In the genomic region with DNA sequence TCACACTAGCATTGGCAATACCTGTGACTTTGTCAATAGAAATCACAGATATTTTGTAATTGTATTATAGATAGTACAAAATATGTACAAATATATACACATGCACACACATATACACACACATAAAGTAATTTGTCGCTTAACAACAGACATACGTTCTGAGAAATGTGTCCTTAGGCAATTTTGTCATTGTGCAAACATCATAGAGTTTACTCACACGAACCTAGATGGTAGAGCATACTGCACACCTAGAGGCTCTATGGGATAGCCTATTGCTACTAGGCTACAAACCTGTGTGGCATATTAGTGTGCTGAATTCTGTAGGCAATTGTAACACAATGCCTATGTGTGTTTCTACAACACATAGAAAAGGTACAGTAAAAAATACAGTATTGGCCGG, we compare ENCODE assay signal across 21 cellular contexts. TPM values are rescaled to one million over a fixed set of nuclear protein-coding genes. Genes with fewer than 3 reads are reported as not detected.
DNase-seq lines count a peak whose midpoint lies in the region; ATAC-seq, FAIRE-seq and TF ChIP-seq lines count a peak whose summit lies in the region.
"Had no signal": no experiment of that assay in that cellular context is flagged by ENCODE, and none has a peak within 500 bp of the region (broad histone marks: within the 10 kb centered on the region; RNA-seq: fewer than 3 reads in every experiment).

No MANE protein-coding gene starts in this region.

- no peak for TF ChIP-seq RAD21 in SK-N-SH (IDR thresholded peaks at IDR 0.05; ENCODE audit: low read length)

- H3K36me3 ChIP-seq in SK-N-SH (replicated peaks in 1 of 2; ENCODE audit: control insufficient read depth in 1 of 2, insufficient read depth in 2 of 2, low read length in 1 of 2): peaks cover 0 to 2% of the 10 kb centered on the region in 2 experiments
- H3K36me3 ChIP-seq in bronchial epithelial cell (ENCODE audit: control insufficient read depth, insufficient read depth, low read length): no peaks in the 10 kb centered on the region
- H3K36me3 ChIP-seq in MG63: peaks cover under 1% of the 10 kb centered on the region; the same call in 1 of the 2 replicates
- H3K36me3 ChIP-seq: BE2C, BLaER1 had no signal

- POLR2A ChIA-PET in SK-N-SH (lab: Yijun Ruan, JAX): no interaction called here

- H3K27ac Mint-ChIP-seq in stimulated activated naive B cell treated with anti-CD40 and anti-IgM and Interleukin-4, amounts not matched to agents 10 μg/mL and 1 μg/mL and 100 μg/mL, for 72 hours: peak overlapping the region; percentile 62
- H3K27ac Mint-ChIP-seq: CD14-positive monocyte; CD4-positive, CD25-positive, alpha-beta regulatory T cell had no signal

- no peaks in the 10 kb centered on the region for H3K79me2 ChIP-seq in SK-N-SH (ENCODE audit: insufficient read depth)

- H3K4me2 ChIP-seq in SK-N-SH: no peak overlapping the region
- H3K4me2 ChIP-seq: BLaER1 had no signal

- CTCF ChIA-PET in SK-N-SH (lab: Yijun Ruan, JAX): interaction anchor here (0.8 to 7.9 kb wide), 21 partner anchors 9 to 136 kb away, joined by 3 to 117 read pairs (median 5); partner anchors contain the start of genes ALDOC and UNC119

- H3K4me1 Mint-ChIP-seq in stimulated activated naive B cell treated with anti-CD40 and anti-IgM and Interleukin-4, amounts not matched to agents 10 μg/mL and 1 μg/mL and 100 μg/mL, for 72 hours: peaks cover 6 to 8% of the 10 kb centered on the region in 2 donors
- H3K4me1 Mint-ChIP-seq: CD14-positive monocyte; CD8-positive, alpha-beta memory T cell had no signal

- H2AFZ ChIP-seq in SK-N-SH (ENCODE audit: low read depth): 0 out of 2 replicates have a peak overlapping the region, but pooled peaks have one; percentile 3

- no peaks in the 10 kb centered on the region for H3K9me3 ChIP-seq in SK-N-SH
- no peaks in the 10 kb centered on the region for H3K9me3 ChIP-seq in MG63
- H3K9me3 ChIP-seq: BE2C, BLaER1, Caco-2 had no signal

- no peaks in the 10 kb centered on the region for H3K9me3 Mint-ChIP-seq in stimulated activated naive B cell treated with anti-CD40 and anti-IgM and Interleukin-4, amounts not matched to agents 10 μg/mL and 1 μg/mL and 100 μg/mL, for 72 hours
- H3K9me3 Mint-ChIP-seq: CD14-positive monocyte; CD4-positive, alpha-beta memory T cell; CD4-positive, CD25-positive, alpha-beta regulatory T cell; CD8-positive, alpha-beta memory T cell had no signal

- ATAC-seq in SK-N-SH treated with all-trans-retinoic acid at 6 μM for 48 hours: no peak
- ATAC-seq in stimulated activated naive B cell treated with anti-CD40 and anti-IgM and Interleukin-4, amounts not matched to agents 10 μg/mL and 1 μg/mL and 100 μg/mL, for 72 hours (replicated peaks): no peak

- DNase-seq in SK-N-SH: no peak
- DNase-seq in bronchial epithelial cell (ENCODE audit: low read depth): peak; percentile 63
- no peak for DNase-seq in stimulated activated naive B cell treated with anti-CD40 and anti-IgM and Interleukin-4, amounts not matched to agents 10 μg/mL and 1 μg/mL and 100 μg/mL, for 72 hours
- no peak for DNase-seq in COLO829 (ENCODE audit: low spot score)
- no peak for DNase-seq in MG63
- DNase-seq: GF-D8 had no signal

- TF ChIP-seq CTCF in SK-N-SH (IDR thresholded peaks at IDR 0.05) (no peak), bronchial epithelial cell (IDR thresholded peaks at IDR 0.05; ENCODE audit: insufficient read depth, low read length, severe bottlenecking) (no peak)

- H4K20me1 ChIP-seq in SK-N-SH (ENCODE audit: insufficient read depth): no peaks in the 10 kb centered on the region
- H4K20me1 ChIP-seq: BLaER1 had no signal

- no peaks in the 10 kb centered on the region for H3K27me3 ChIP-seq in SK-N-SH (ENCODE audit: insufficient read depth)
- no peaks in the 10 kb centered on the region for H3K27me3 ChIP-seq in bronchial epithelial cell (ENCODE audit: control insufficient read depth, insufficient read depth, low read length)
- no peaks in the 10 kb centered on the region for H3K27me3 ChIP-seq in MG63
- H3K27me3 ChIP-seq: BE2C, BLaER1 had no signal

- no peaks in the 10 kb centered on the region for H3K27me3 Mint-ChIP-seq in stimulated activated naive B cell treated with anti-CD40 and anti-IgM and Interleukin-4, amounts not matched to agents 10 μg/mL and 1 μg/mL and 100 μg/mL, for 72 hours
- H3K27me3 Mint-ChIP-seq: CD4-positive, alpha-beta memory T cell; CD4-positive, CD25-positive, alpha-beta regulatory T cell; CD8-positive, alpha-beta memory T cell had no signal

- 76% methylated on average over 4 of the region's 4 CpGs for WGBS in SK-N-SH (ENCODE audit: low lambda C conversion rate)

- peaks cover 4 to 8% of the 10 kb centered on the region in 2 donors for H3K36me3 Mint-ChIP-seq in stimulated activated naive B cell treated with anti-CD40 and anti-IgM and Interleukin-4, amounts not matched to agents 10 μg/mL and 1 μg/mL and 100 μg/mL, for 72 hours

- no peaks in the 10 kb centered on the region for H3F3A ChIP-seq in SK-N-SH (replicated peaks; ENCODE audit: insufficient read depth)

- H3K4me3 ChIP-seq in SK-N-SH (ENCODE audit: low read depth in 2 of 2, low read length in 1 of 2) (no peak overlapping the region), bronchial epithelial cell (ENCODE audit: low read depth, low read length) (no peak overlapping the region), MG63 (no peak overlapping the region)
- H3K4me3 ChIP-seq: BLaER1 had no signal

- H3K4me3 Mint-ChIP-seq in stimulated activated naive B cell treated with anti-CD40 and anti-IgM and Interleukin-4, amounts not matched to agents 10 μg/mL and 1 μg/mL and 100 μg/mL, for 72 hours: no peak overlapping the region
- H3K4me3 Mint-ChIP-seq: CD14-positive monocyte; CD4-positive, alpha-beta memory T cell; CD4-positive, CD25-positive, alpha-beta regulatory T cell; CD8-positive, alpha-beta memory T cell had no signal

- no peak overlapping the region for H3K9ac ChIP-seq in SK-N-SH
- H3K9ac ChIP-seq: BLaER1 had no signal

- no peak for TF ChIP-seq EP300 in SK-N-SH (IDR thresholded peaks at IDR 0.05; ENCODE audit: borderline replicate concordance in 1 of 2, low read depth in 1 of 2, low read length in 1 of 2)

- FAIRE-seq in bronchial epithelial cell (lab: Jason Lieb, UNC): no peak
- FAIRE-seq: A204.1, D721Med, G401.6, GM19239 had no signal

- H3K27ac ChIP-seq in SK-N-SH (ENCODE audit: low read depth in 2 of 2, low read length in 1 of 2): no peak overlapping the region
- H3K27ac ChIP-seq: BLaER1 had no signal

- H3K9me2 ChIP-seq in SK-N-SH: no peaks in the 10 kb centered on the region

- H3K4me1 ChIP-seq in SK-N-SH (ENCODE audit: control insufficient read depth in 1 of 2, insufficient read depth in 2 of 2, low read depth in 1 of 2, low read length in 1 of 2): no peaks in the 10 kb centered on the region
- H3K4me1 ChIP-seq: BE2C had no signal

TF ChIP-seq in SK-N-SH, 30 proteins besides CTCF, POLR2A, EP300 and RAD21 (continues in another document):
- TF ChIP-seq TEAD4 (IDR thresholded peaks at IDR 0.05; ENCODE audit: borderline replicate concordance, insufficient read depth): no peak
- TF ChIP-seq, protein P1, sequence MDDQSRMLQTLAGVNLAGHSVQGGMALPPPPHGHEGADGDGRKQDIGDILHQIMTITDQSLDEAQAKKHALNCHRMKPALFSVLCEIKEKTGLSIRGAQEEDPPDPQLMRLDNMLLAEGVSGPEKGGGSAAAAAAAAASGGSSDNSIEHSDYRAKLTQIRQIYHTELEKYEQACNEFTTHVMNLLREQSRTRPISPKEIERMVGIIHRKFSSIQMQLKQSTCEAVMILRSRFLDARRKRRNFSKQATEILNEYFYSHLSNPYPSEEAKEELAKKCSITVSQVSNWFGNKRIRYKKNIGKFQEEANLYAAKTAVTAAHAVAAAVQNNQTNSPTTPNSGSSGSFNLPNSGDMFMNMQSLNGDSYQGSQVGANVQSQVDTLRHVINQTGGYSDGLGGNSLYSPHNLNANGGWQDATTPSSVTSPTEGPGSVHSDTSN (IDR thresholded peaks at IDR 0.05): no peak

TF ChIP-seq in SK-N-SH treated with all-trans-retinoic acid at 6 μM for 48 hours, 23 proteins besides CTCF, POLR2A, EP300 and RAD21 (continues in another document):
- no peak for TF ChIP-seq ZC3H10 (CRISPR knock-in tag; IDR thresholded peaks at IDR 0.05)

RNA-seq across cellular contexts. Expression of gene UNC119, which starts 11.0 kb away (rescaled TPM):
- 89.9 and 106 TPM in 2 replicates for polyA plus RNA-seq in SK-N-SH (2012; rRNA removed)
- polyA plus RNA-seq in SK-N-SH (2012; cell fraction: cytosol; rRNA removed): 49.1 and 66.9 TPM in 2 replicates
- 187 and 203 TPM in 2 replicates for polyA plus RNA-seq in SK-N-SH (2012; cell fraction: nucleus; rRNA removed)
- total RNA-seq in bronchial epithelial cell: 21.9 and 22.8 TPM in 2 replicates
- total RNA-seq in MG63 (2014; rRNA removed; shearing (Covaris generic); ENCODE audit: low replicate concordance): 20.8 and 36.4 TPM in 2 replicates

RNA-seq across cellular contexts. Expression of gene PIGS, which starts 29.9 kb away (rescaled TPM):
- polyA plus RNA-seq in SK-N-SH (2012; rRNA removed): 54.9 and 78.5 TPM in 2 replicates
- polyA plus RNA-seq in SK-N-SH (2012; cell fraction: cytosol; rRNA removed): 46.0 and 65.3 TPM in 2 replicates
- 60.3 and 73.0 TPM in 2 replicates for polyA plus RNA-seq in SK-N-SH (2012; cell fraction: nucleus; rRNA removed)
- total RNA-seq in bronchial epithelial cell: 25.5 and 36.0 TPM in 2 replicates
- total RNA-seq in MG63 (2014; rRNA removed; shearing (Covaris generic); ENCODE audit: low replicate concordance): 29.5 and 65.1 TPM in 2 replicates

RNA-seq across cellular contexts. Expression of gene ALDOC, which starts 35.3 kb away (rescaled TPM):
- 10.1 and 10.3 TPM in 2 replicates for polyA plus RNA-seq in SK-N-SH (2012; rRNA removed)
- polyA plus RNA-seq in SK-N-SH (2012; cell fraction: cytosol; rRNA removed): 5.8 and 9.9 TPM in 2 replicates
- polyA plus RNA-seq in SK-N-SH (2012; cell fraction: nucleus; rRNA removed): 7.8 and 9.9 TPM in 2 replicates
- total RNA-seq in bronchial epithelial cell: 39.3 and 53.4 TPM in 2 replicates
- 1.1 TPM in 1 of 2 replicates, not detected in the other for total RNA-seq in MG63 (2014; rRNA removed; shearing (Covaris generic); ENCODE audit: low replicate concordance)

RNA-seq across cellular contexts. Expression of gene FOXN1, which starts 35.3 kb away (rescaled TPM):
- polyA plus RNA-seq in SK-N-SH (2012; rRNA removed): not detected in 2 replicates
- not detected in 2 replicates for polyA plus RNA-seq in SK-N-SH (2012; cell fraction: cytosol; rRNA removed)
- not detected in 2 replicates for polyA plus RNA-seq in SK-N-SH (2012; cell fraction: nucleus; rRNA removed)
- 0.38 TPM in 1 of 2 replicates, not detected in the other for total RNA-seq in bronchial epithelial cell
- total RNA-seq in MG63 (2014; rRNA removed; shearing (Covaris generic); ENCODE audit: low replicate concordance): not detected in 2 replicates
- total RNA-seq: A673; Calu3; CD4-positive, alpha-beta memory T cell; CD4-positive, CD25-positive, alpha-beta regulatory T cell; CD8-positive, alpha-beta memory T cell had no signal
- polyA plus RNA-seq: AG04450; CD14-positive monocyte; CD4-positive, alpha-beta memory T cell; CD4-positive, CD25-positive, alpha-beta regulatory T cell; CD8-positive, alpha-beta memory T cell had no signal

RNA-seq across cellular contexts. Expression of gene SPAG5, which starts 57.4 kb away (rescaled TPM):
- 36.5 and 42.3 TPM in 2 replicates for polyA plus RNA-seq in SK-N-SH (2012; rRNA removed)
- 28.0 and 31.0 TPM in 2 replicates for polyA plus RNA-seq in SK-N-SH (2012; cell fraction: cytosol; rRNA removed)
- polyA plus RNA-seq in SK-N-SH (2012; cell fraction: nucleus; rRNA removed): 100 and 104 TPM in 2 replicates
- total RNA-seq in bronchial epithelial cell: 1.3 and 2.0 TPM in 2 replicates
- total RNA-seq in MG63 (2014; rRNA removed; shearing (Covaris generic); ENCODE audit: low replicate concordance): 45.1 and 82.9 TPM in 2 replicates
- polyA plus RNA-seq: CD14-positive monocyte had no signal

Comparison
In these comparisons a context has a peak if more than half of its experiments do, and no peak if none do; other contexts are left out.
1. RNA of gene ALDOC, which starts 35.3 kb away (total RNA-seq): 39.3 to 53.4 TPM in bronchial epithelial cell; 1.1 TPM in MG63; every median in the first group is over 10 times any median in the second.